In genomic region chr9:89318123-89319014, GRCh38 we compare ENCODE assay signal across 8 cellular contexts. TPM values are rescaled to one million over a fixed set of nuclear protein-coding genes. Genes with fewer than 3 reads are reported as not detected.
DNase-seq lines count a peak whose midpoint lies in the region; ATAC-seq and TF ChIP-seq lines count a peak whose summit lies in the region.

Gene SECISBP2, plus strand, starts transcription at chr9:89318500. Its CDS starts 77 bp downstream, at chr9:89318577.

- TF ChIP-seq POLR2A in Peyer's patch (IDR thresholded peaks at IDR 0.05) = peak; percentile 94 to 97

- peak; percentile 90 for ATAC-seq in GM21786 (IDR thresholded peaks at IDR 0.05; ENCODE audit: unreplicated experiment)
- ATAC-seq in esophagus mucosa = peak; percentile 98

- H3K9me3 ChIP-seq in DOHH2 (ENCODE audit: control insufficient read depth, insufficient read depth, low read length) (no peaks in the 10 kb centered on the region), KOPT-K1 (ENCODE audit: insufficient read depth, low read length, poor library complexity, severe bottlenecking) (no peaks in the 10 kb centered on the region), Peyer's patch (no peaks in the 10 kb centered on the region), muscle layer of duodenum (ENCODE audit: control insufficient read depth in 1 of 2, low read length in 2 of 2) (no peaks in the 10 kb centered on the region)

- peaks cover 56% of the 10 kb centered on the region for H3F3A ChIP-seq in DOHH2 (ENCODE audit: control insufficient read depth, insufficient read depth)

- peak within 1 kb of the TSS; percentile 89 for H3K4me2 ChIP-seq in DOHH2 (ENCODE audit: low read length)

- H3K9me2 ChIP-seq in DOHH2 (replicated peaks; ENCODE audit: control insufficient read depth, low read length) = no peaks in the 10 kb centered on the region

- peaks cover 90% of the 10 kb centered on the region for H3K36me3 ChIP-seq in DOHH2 (ENCODE audit: control insufficient read depth, low read length)
- H3K36me3 ChIP-seq in KOPT-K1 (ENCODE audit: insufficient read depth, low read length) = peaks cover 69% of the 10 kb centered on the region
- H3K36me3 ChIP-seq in Peyer's patch = no peaks in the 10 kb centered on the region
- H3K36me3 ChIP-seq in muscle layer of duodenum (ENCODE audit: control insufficient read depth in 1 of 2, insufficient read depth in 2 of 2, low read length in 2 of 2) = peaks cover 0 to 6% of the 10 kb centered on the region in 2 donors

- H3K4me3 ChIP-seq in DOHH2 (ENCODE audit: low read length) (peak within 1 kb of the TSS; percentile 89), Peyer's patch (peak within 1 kb of the TSS; percentile 64 to 96 (median 78)), muscle layer of duodenum (ENCODE audit: low read depth in 1 of 2, low read length in 2 of 2) (peak within 1 kb of the TSS; percentile 71 to 72)

- H3K4me1 ChIP-seq in DOHH2 (ENCODE audit: control insufficient read depth, low read length) (peaks cover 64% of the 10 kb centered on the region), Peyer's patch (peaks cover 0 to 38% (median 7%) of the 10 kb centered on the region in 4 donors), muscle layer of duodenum (ENCODE audit: control insufficient read depth in 1 of 2, insufficient read depth in 2 of 2, low read length in 2 of 2) (peaks cover 9 to 22% of the 10 kb centered on the region in 2 donors)

- peak; percentile 90 to 98 (median 97) for DNase-seq in Peyer's patch
- peak; percentile 97 to 98 for DNase-seq in activated T-cell treated with anti-CD3 and anti-CD28 coated beads, Interleukin-2, amount 50 U/mL, for 48 hours
- DNase-seq in stimulated activated CD8-positive, alpha-beta memory T cell treated with anti-CD3 and anti-CD28 coated beads, Interleukin-7, amount 100 ng/mL, for 4 hours (ENCODE audit: low read depth in 2 of 2) = peak; percentile 88 to 92

- H3K27ac ChIP-seq in DOHH2 (ENCODE audit: low read depth, low read length) (peak within 1 kb of the TSS; percentile 89), KOPT-K1 (ENCODE audit: low read depth, low read length, poor library complexity, severe bottlenecking) (peak within 1 kb of the TSS; percentile 92), Peyer's patch (peak within 1 kb of the TSS; percentile 94 to 100 (median 98)), muscle layer of duodenum (ENCODE audit: low read length) (peak within 1 kb of the TSS; percentile 98)

- H3K27me3 ChIP-seq in DOHH2 (ENCODE audit: control insufficient read depth, low read length) = no peaks in the 10 kb centered on the region
- no peaks in the 10 kb centered on the region for H3K27me3 ChIP-seq in Peyer's patch
- H3K27me3 ChIP-seq in muscle layer of duodenum (ENCODE audit: low read depth, low read length) = no peaks in the 10 kb centered on the region

- TF ChIP-seq CTCF in DOHH2 (IDR thresholded peaks at IDR 0.05; ENCODE audit: low read depth, low read length, poor library complexity, severe bottlenecking) (peak; percentile 82), Peyer's patch (IDR thresholded peaks at IDR 0.05) (peak in 5 of 6 experiments; percentile 63 to 85 (median 76))

- H4K20me1 ChIP-seq in DOHH2 (ENCODE audit: control insufficient read depth, insufficient read depth, low read depth, low read length) = peaks cover 18% of the 10 kb centered on the region

- H3K79me2 ChIP-seq in DOHH2 (ENCODE audit: control insufficient read depth, low read length) = peaks cover 84% of the 10 kb centered on the region

RNA-seq across cellular contexts. Expression of gene SECISBP2, which starts in this region (rescaled TPM):
- 100 to 1,000 TPM in 3 of 4 donors, 10 to 100 TPM in 1; 66.6 to 152 (median 101) TPM for total RNA-seq in Peyer's patch
- 19.2 TPM for total RNA-seq in esophagus mucosa

Comparison
In these comparisons a context has a peak if more than half of its experiments do, and no peak if none do; other contexts are left out.
1. Peak in every context shown above with its lines: DNase-seq, ATAC-seq, H3K4me3 ChIP-seq and H3K27ac ChIP-seq.